8 cellular contexts compared by ENCODE assay signal in genomic region chr17:18261146-18261515, GRCh38. TPM values are rescaled to one million over a fixed set of nuclear protein-coding genes. Genes with fewer than 3 reads are reported as not detected.
DNase-seq lines count a peak whose midpoint lies in the region; TF ChIP-seq lines count a peak whose summit lies in the region.

No MANE protein-coding gene starts in this region.

- CTCF ChIA-PET in activated CD4-positive, alpha-beta memory T cell treated with anti-CD3 and anti-CD28 coated beads, Interleukin-2, amount 10 ng/mL, durations not matched to agents 7 days and 5 days (lab: Charles Lee), result interaction anchor here (1.3 kb wide), 1 partner anchor 78 kb away, joined by 5 read pairs; the partner anchor contains the start of gene ALKBH5

- no peak for TF ChIP-seq CTCF in esophagus muscularis mucosa (IDR thresholded peaks at IDR 0.05)

- H3K27ac ChIP-seq in esophagus muscularis mucosa (replicated peaks in 1 of 4), result peak overlapping the region; percentile 97 to 99 (median 98)

- no peak for TF ChIP-seq EP300 in esophagus muscularis mucosa (IDR thresholded peaks at IDR 0.05)

- no peaks in the 10 kb centered on the region for H3K27me3 Mint-ChIP-seq in activated CD4-positive, alpha-beta memory T cell treated with anti-CD3 and anti-CD28 coated beads, Interleukin-2, amount 10 ng/mL, durations not matched to agents 7 days and 5 days

- intact Hi-C loops in esophagus muscularis mucosa (cut with DNase I), result no loop called here

- peak overlapping the region; percentile 75 for H3K4me3 Mint-ChIP-seq in activated CD4-positive, alpha-beta memory T cell treated with anti-CD3 and anti-CD28 coated beads, Interleukin-2, amount 10 ng/mL, durations not matched to agents 7 days and 5 days

- H3K9me3 ChIP-seq in esophagus muscularis mucosa, result no peaks in the 10 kb centered on the region

- peaks cover 51 to 57% (median 54%) of the 10 kb centered on the region in 4 donors for H3K4me1 ChIP-seq in esophagus muscularis mucosa

- H3K27ac Mint-ChIP-seq in activated CD4-positive, alpha-beta memory T cell treated with anti-CD3 and anti-CD28 coated beads, Interleukin-2, amount 10 ng/mL, durations not matched to agents 7 days and 5 days, result peak overlapping the region; percentile 77

- no peaks in the 10 kb centered on the region for H3K27me3 ChIP-seq in esophagus muscularis mucosa

- H3K4me1 Mint-ChIP-seq in activated CD4-positive, alpha-beta memory T cell treated with anti-CD3 and anti-CD28 coated beads, Interleukin-2, amount 10 ng/mL, durations not matched to agents 7 days and 5 days, result peaks cover 37% of the 10 kb centered on the region

- no peak for TF ChIP-seq POLR2A in esophagus muscularis mucosa (IDR thresholded peaks at IDR 0.05; ENCODE audit: low read depth)

- H3K36me3 ChIP-seq in esophagus muscularis mucosa, result peaks cover 26 to 43% (median 42%) of the 10 kb centered on the region in 4 donors

- 3% methylated on average over 12 of the region's 16 CpGs for WGBS in esophagus muscularis mucosa

- DNase-seq in NCI-H146 (lab: John Stamatoyannopoulos, UW) (peak; percentile 38), NCI-H146 treated with DMSO at 0.1 percent for 48 hours (lab: John Stamatoyannopoulos, UW; ENCODE audit: unreplicated experiment) (no peak), HT-29 (ENCODE audit: low spot score) (peak; percentile 66), esophagus muscularis mucosa (ENCODE audit: extremely low spot score) (no peak), myocyte (ENCODE audit: low read depth) (peak; percentile 81), ureter (ENCODE audit: low spot score) (peak; percentile 73), NK-92 (lab: John Stamatoyannopoulos, UW; ENCODE audit: unreplicated experiment) (no peak)
- peak; percentile 49 for DNase-seq in activated CD4-positive, alpha-beta memory T cell treated with anti-CD3 and anti-CD28 coated beads, Interleukin-2, amount 10 ng/mL, durations not matched to agents 7 days and 5 days

- peak overlapping the region; percentile 77 to 98 (median 94) for H3K4me3 ChIP-seq in esophagus muscularis mucosa

- no peaks in the 10 kb centered on the region for H3K9me3 Mint-ChIP-seq in activated CD4-positive, alpha-beta memory T cell treated with anti-CD3 and anti-CD28 coated beads, Interleukin-2, amount 10 ng/mL, durations not matched to agents 7 days and 5 days

- POLR2A ChIA-PET in activated CD4-positive, alpha-beta memory T cell treated with anti-CD3 and anti-CD28 coated beads, Interleukin-2, amount 10 ng/mL, durations not matched to agents 7 days and 5 days (lab: Charles Lee), result interaction anchor here (1.2 to 2.4 kb wide), 3 partner anchors 8 to 78 kb away, joined by 3 to 8 read pairs (median 6); partner anchors contain the start of gene ALKBH5

- H3K36me3 Mint-ChIP-seq in activated CD4-positive, alpha-beta memory T cell treated with anti-CD3 and anti-CD28 coated beads, Interleukin-2, amount 10 ng/mL, durations not matched to agents 7 days and 5 days (ENCODE audit: low read depth), result peaks cover 8% of the 10 kb centered on the region

RNA-seq across cellular contexts. Expression of gene MIEF2, which starts 0.7 kb away (rescaled TPM):
- 23.4 and 26.8 TPM in 2 replicates for total RNA-seq in HT-29 (2014; rRNA removed; shearing (Covaris generic))
- 10 to 100 TPM in 1 of 2 experiments, 1 to 10 TPM in 1; 9.2 to 10.9 TPM for total RNA-seq in activated CD4-positive, alpha-beta memory T cell treated with anti-CD3 and anti-CD28 coated beads, Interleukin-2, amount 10 ng/mL, durations not matched to agents 7 days and 5 days
- total RNA-seq in esophagus muscularis mucosa (10 to 100 TPM; 10.8 to 27.2 (median 17.9) TPM), myocyte (38.0 and 50.5 TPM in 2 replicates), ureter (9.8 TPM)
- 18.2 TPM for polyA plus RNA-seq in myocyte (2012)

RNA-seq across cellular contexts. Expression of gene FLII, which starts 2.6 kb away (rescaled TPM):
- total RNA-seq in HT-29 (2014; rRNA removed; shearing (Covaris generic)), result 265 and 291 TPM in 2 replicates
- 100 to 1,000 TPM; 336 TPM for total RNA-seq in activated CD4-positive, alpha-beta memory T cell treated with anti-CD3 and anti-CD28 coated beads, Interleukin-2, amount 10 ng/mL, durations not matched to agents 7 days and 5 days
- total RNA-seq in esophagus muscularis mucosa, result 100 to 1,000 TPM; 302 to 528 (median 408) TPM
- total RNA-seq in myocyte, result 497 and 558 TPM in 2 replicates
- 342 TPM for polyA plus RNA-seq in myocyte (2012)
- 307 TPM for total RNA-seq in ureter

RNA-seq across cellular contexts. Expression of gene LLGL1, which starts 35.7 kb away (rescaled TPM):
- total RNA-seq in HT-29 (2014; rRNA removed; shearing (Covaris generic)), result 33.2 and 35.0 TPM in 2 replicates
- 10 to 100 TPM; 22.8 to 22.9 TPM for total RNA-seq in activated CD4-positive, alpha-beta memory T cell treated with anti-CD3 and anti-CD28 coated beads, Interleukin-2, amount 10 ng/mL, durations not matched to agents 7 days and 5 days
- total RNA-seq in esophagus muscularis mucosa (10 to 100 TPM; 17.6 to 35.1 (median 26.2) TPM), myocyte (23.0 and 31.2 TPM in 2 replicates), ureter (18.5 TPM)
- polyA plus RNA-seq in myocyte (2012), result 31.5 TPM

RNA-seq across cellular contexts. Expression of gene TOP3A, which starts 53.7 kb away (rescaled TPM):
- 19.2 and 21.8 TPM in 2 replicates for total RNA-seq in HT-29 (2014; rRNA removed; shearing (Covaris generic))
- 10 to 100 TPM; 51.4 to 54.9 TPM for total RNA-seq in activated CD4-positive, alpha-beta memory T cell treated with anti-CD3 and anti-CD28 coated beads, Interleukin-2, amount 10 ng/mL, durations not matched to agents 7 days and 5 days
- total RNA-seq in esophagus muscularis mucosa, result 10 to 100 TPM; 21.2 to 33.5 (median 21.8) TPM
- 33.0 and 35.8 TPM in 2 replicates for total RNA-seq in myocyte
- polyA plus RNA-seq in myocyte (2012), result 19.0 TPM
- 42.7 TPM for total RNA-seq in ureter

RNA-seq across cellular contexts. Expression of gene SMCR8, which starts 54.0 kb away (rescaled TPM):
- 8.8 and 10.7 TPM in 2 replicates for total RNA-seq in HT-29 (2014; rRNA removed; shearing (Covaris generic))
- 10 to 100 TPM; 27.0 to 27.9 TPM for total RNA-seq in activated CD4-positive, alpha-beta memory T cell treated with anti-CD3 and anti-CD28 coated beads, Interleukin-2, amount 10 ng/mL, durations not matched to agents 7 days and 5 days
- total RNA-seq in esophagus muscularis mucosa, result 10 to 100 TPM; 13.3 to 20.5 (median 17.3) TPM
- 10.8 and 11.2 TPM in 2 replicates for total RNA-seq in myocyte
- polyA plus RNA-seq in myocyte (2012), result 8.6 TPM
- 22.3 TPM for total RNA-seq in ureter

Comparison
In these comparisons a context has a peak if more than half of its experiments do, and no peak if none do; other contexts are left out.
1. DNase-seq: peak in NCI-H146 (single experiment), HT-29 (single experiment), activated CD4-positive, alpha-beta memory T cell treated with anti-CD3 and anti-CD28 coated beads, Interleukin-2, amount 10 ng/mL, durations not matched to agents 7 days and 5 days (single experiment), myocyte (single experiment) and ureter (single experiment); none in NCI-H146 treated with DMSO at 0.1 percent for 48 hours (single experiment), esophagus muscularis mucosa (single experiment) and NK-92 (single experiment).